In genomic region chr6:159978291-159979135, GRCh38 we compare ENCODE assay signal across 9 cellular contexts. TPM values are rescaled to one million over a fixed set of nuclear protein-coding genes. Genes with fewer than 3 reads are reported as not detected.
DNase-seq lines count a peak whose midpoint lies in the region; ATAC-seq and TF ChIP-seq lines count a peak whose summit lies in the region.
"Had no signal": no experiment of that assay in that cellular context is flagged by ENCODE, and none has a peak within 500 bp of the region (broad histone marks: within the 10 kb centered on the region; RNA-seq: fewer than 3 reads in every experiment).

No MANE protein-coding gene starts in this region.

- POLR2A ChIA-PET in activated B cell treated with CpG ODN at 0.5 μM for 24 hours (lab: Charles Lee): interaction anchor here (0.7 to 6.9 kb wide), 14 partner anchors 9 to 286 kb away, joined by 3 to 69 read pairs (median 5); partner anchors contain the start of genes ACAT2, IGF2R, MRPL18 and SOD2

- no peak for TF ChIP-seq POLR2A in prostate gland (IDR thresholded peaks at IDR 0.05)

- TF ChIP-seq CTCF in activated B cell treated with CpG ODN at 0.5 μM for 24 hours (IDR thresholded peaks at IDR 0.05) (no peak), prostate gland (IDR thresholded peaks at IDR 0.05) (no peak)

- peak; percentile 48 for DNase-seq in CD1c-positive myeloid dendritic cell (ENCODE audit: extremely low spot score)
- peak; percentile 43 for DNase-seq in activated B cell treated with CpG ODN at 0.5 μM for 24 hours
- DNase-seq in iPS-NIHi11 (ENCODE audit: low spot score): peak; percentile 19
- no peak for DNase-seq in SIG-M5 (lab: John Stamatoyannopoulos, UW)
- no peak for DNase-seq in prostate gland (ENCODE audit: low spot score)
- no peak for DNase-seq in anterior cingulate cortex (lab: John Stamatoyannopoulos, UW)

- no peak overlapping the region for H3K4me3 ChIP-seq in prostate gland

- ATAC-seq in GM18868 (IDR thresholded peaks at IDR 0.05; ENCODE audit: unreplicated experiment) (peak; percentile 26), HG03103 (IDR thresholded peaks at IDR 0.05; ENCODE audit: low read depth, unreplicated experiment) (peak; percentile 16), activated B cell treated with CpG ODN at 0.5 μM for 24 hours (ENCODE audit: low read depth) (peak; percentile 40)

- H3K27ac Mint-ChIP-seq in activated B cell treated with CpG ODN at 0.5 μM for 24 hours: peak overlapping the region; percentile 90

- peaks cover 22% of the 10 kb centered on the region for H3K4me1 ChIP-seq in prostate gland (replicated peaks)

- peaks cover 88% of the 10 kb centered on the region for H3K4me1 Mint-ChIP-seq in activated B cell treated with CpG ODN at 0.5 μM for 24 hours

- no peaks in the 10 kb centered on the region for H3K27me3 ChIP-seq in prostate gland (replicated peaks; ENCODE audit: insufficient read depth)

- H3K36me3 Mint-ChIP-seq in activated B cell treated with CpG ODN at 0.5 μM for 24 hours (ENCODE audit: low read depth): no peaks in the 10 kb centered on the region

- H3K4me3 Mint-ChIP-seq in activated B cell treated with CpG ODN at 0.5 μM for 24 hours: peak overlapping the region; percentile 76

- CTCF ChIA-PET in activated B cell treated with CpG ODN at 0.5 μM for 24 hours (lab: Charles Lee): interaction anchor here (0.6 to 1.3 kb wide), 3 partner anchors 9 to 123 kb away, joined by 3 read pairs; partner anchors contain the start of gene IGF2R

- 71% methylated on average over 13 of the region's 13 CpGs for whole genome bisulfite sequencing in prostate gland

- H3K9me3 ChIP-seq in prostate gland: no peaks in the 10 kb centered on the region

- no peaks in the 10 kb centered on the region for H3K36me3 ChIP-seq in prostate gland

- no peaks in the 10 kb centered on the region for H3K9me3 Mint-ChIP-seq in activated B cell treated with CpG ODN at 0.5 μM for 24 hours

- no peak overlapping the region for H3K27ac ChIP-seq in prostate gland
- H3K27ac ChIP-seq: HL-60 had no signal

- intact Hi-C loops in activated B cell treated with CpG ODN at 0.5 μM for 24 hours (cut with micrococcal nuclease): loop anchor here (1.0 to 5.0 kb wide), 7 partner anchors 8 to 1261 kb away; partner anchors contain the start of genes SOD2 and WTAP
- intact Hi-C loops in prostate gland (cut with DNase I): no loop called here

- H3K27me3 Mint-ChIP-seq in activated B cell treated with CpG ODN at 0.5 μM for 24 hours: no peaks in the 10 kb centered on the region

RNA-seq across cellular contexts. Expression of gene IGF2R, which starts 9.6 kb away (rescaled TPM):
- 69.6 and 79.5 TPM in 2 replicates for total RNA-seq in activated B cell treated with CpG ODN at 0.5 μM for 24 hours
- total RNA-seq in prostate gland: 10 to 100 TPM; 60.3 to 91.3 TPM

Comparison
In these comparisons a context has a peak if more than half of its experiments do, and no peak if none do; other contexts are left out.
1. DNase-seq: peak in CD1c-positive myeloid dendritic cell (single experiment), activated B cell treated with CpG ODN at 0.5 μM for 24 hours (single experiment) and iPS-NIHi11 (single experiment); none in SIG-M5 (single experiment), prostate gland (single experiment) and anterior cingulate cortex (0 of 58).
2. Peak in every context shown above with its lines, with median percentiles within 50 percentile points of each other: ATAC-seq.